Comparison of ENCODE assay signal across 1 cellular context in genomic region chr16:14398014-14398717, GRCh38.
A peak's percentile ranks its signal among the peaks of the same experiment; 100 is the strongest.
TF ChIP-seq lines count a peak whose summit lies in the region.

No MANE protein-coding gene starts in this region.

TF ChIP-seq in HepG2, 621 proteins besides CTCF, POLR2A, EP300 and RAD21 (continued from another document and continues in another):
- TF ChIP-seq ZNF609 (CRISPR knock-in tag; IDR thresholded peaks at IDR 0.05; ENCODE audit: borderline replicate concordance) (no peak), ZNF383 (CRISPR knock-in tag; IDR thresholded peaks at IDR 0.05; ENCODE audit: borderline replicate concordance) (no peak), GLI4 (CRISPR knock-in tag; IDR thresholded peaks at IDR 0.05; ENCODE audit: borderline replicate concordance) (peak; percentile 13; the same call in 1 of the 2 replicates), ZBTB39 (CRISPR knock-in tag; IDR thresholded peaks at IDR 0.05) (no peak), ZNF44 (CRISPR knock-in tag; IDR thresholded peaks at IDR 0.05) (no peak), KDM5A (IDR thresholded peaks at IDR 0.05; ENCODE audit: borderline replicate concordance, low read length) (no peak), ZKSCAN8 (CRISPR knock-in tag; IDR thresholded peaks at IDR 0.05; ENCODE audit: borderline replicate concordance) (no peak), ZNF546 (CRISPR knock-in tag; conservative IDR thresholded peaks at IDR 0.05) (0 out of 2 replicates have a peak, but pooled peaks have one; percentile 16), SCMH1 (CRISPR knock-in tag; IDR thresholded peaks at IDR 0.05; ENCODE audit: borderline replicate concordance) (no peak), POLR2AphosphoS5 (IDR thresholded peaks at IDR 0.05; ENCODE audit: low read depth, low read length) (no peak), ZNF256 (CRISPR knock-in tag; conservative IDR thresholded peaks at IDR 0.05) (no peak), PRMT3 (CRISPR knock-in tag; IDR thresholded peaks at IDR 0.05; ENCODE audit: borderline replicate concordance, low read depth) (no peak), RFX3 (CRISPR knock-in tag; IDR thresholded peaks at IDR 0.05) (no peak), SOX6 (IDR thresholded peaks at IDR 0.05) (no peak), SOX6 (CRISPR knock-in tag; IDR thresholded peaks at IDR 0.05) (0 out of 2 replicates have a peak, but pooled peaks have one; percentile 3), PHB2 (IDR thresholded peaks at IDR 0.05; ENCODE audit: partially characterized antibody) (no peak), ZNF33A (CRISPR knock-in tag; IDR thresholded peaks at IDR 0.05; ENCODE audit: borderline replicate concordance) (no peak), ZNF878 (CRISPR knock-in tag; IDR thresholded peaks at IDR 0.05) (no peak), ZNF160 (CRISPR knock-in tag; IDR thresholded peaks at IDR 0.05) (no peak), JUN (CRISPR knock-in tag; IDR thresholded peaks at IDR 0.05) (no peak), ARID3A (IDR thresholded peaks at IDR 0.05; ENCODE audit: low read depth, low read length) (no peak), SOX5 (CRISPR knock-in tag; IDR thresholded peaks at IDR 0.05; ENCODE audit: borderline replicate concordance) (no peak), NR2F2 (IDR thresholded peaks at IDR 0.05; ENCODE audit: borderline replicate concordance, low read depth) (no peak), KAT2B (IDR thresholded peaks at IDR 0.05; ENCODE audit: borderline replicate concordance, low read depth, low read length) (no peak), NBN (conservative IDR thresholded peaks at IDR 0.05) (no peak), SKIL (CRISPR knock-in tag; IDR thresholded peaks at IDR 0.05; ENCODE audit: borderline replicate concordance) (no peak), NRL (CRISPR knock-in tag; IDR thresholded peaks at IDR 0.05; ENCODE audit: borderline replicate concordance) (0 out of 2 replicates have a peak, but pooled peaks have one; percentile 73), ZMYM2 (CRISPR knock-in tag; IDR thresholded peaks at IDR 0.05) (0 out of 2 replicates have a peak, but pooled peaks have one; percentile 19), ZNF10 (CRISPR knock-in tag; IDR thresholded peaks at IDR 0.05; ENCODE audit: borderline replicate concordance, low read depth) (no peak), CBX1 (IDR thresholded peaks at IDR 0.05; ENCODE audit: low read depth) (no peak), IRF1 (CRISPR knock-in tag; IDR thresholded peaks at IDR 0.05; ENCODE audit: low read depth) (no peak), TOPORS (CRISPR knock-in tag; IDR thresholded peaks at IDR 0.05) (0 out of 2 replicates have a peak, but pooled peaks have one; percentile 6), TSC22D2 (CRISPR knock-in tag; IDR thresholded peaks at IDR 0.05; ENCODE audit: borderline replicate concordance) (no peak), ZNF430 (CRISPR knock-in tag; IDR thresholded peaks at IDR 0.05) (no peak), ZNF513 (CRISPR knock-in tag; conservative IDR thresholded peaks at IDR 0.05) (no peak), RNF2 (conservative IDR thresholded peaks at IDR 0.05; ENCODE audit: low read depth) (no peak), ZNF121 (CRISPR knock-in tag; IDR thresholded peaks at IDR 0.05) (no peak; the same call in 1 of the 2 replicates), ZNF784 (CRISPR knock-in tag; IDR thresholded peaks at IDR 0.05; ENCODE audit: borderline replicate concordance) (peak; percentile 71; the same call in 1 of the 2 replicates), MLX (CRISPR knock-in tag; IDR thresholded peaks at IDR 0.05) (no peak), ZBTB1 (CRISPR knock-in tag; IDR thresholded peaks at IDR 0.05; ENCODE audit: borderline replicate concordance) (no peak), ZNF550 (CRISPR knock-in tag; IDR thresholded peaks at IDR 0.05; ENCODE audit: borderline replicate concordance) (no peak), ZSCAN21 (CRISPR knock-in tag; IDR thresholded peaks at IDR 0.05; ENCODE audit: borderline replicate concordance) (no peak), ZNF282 (IDR thresholded peaks at IDR 0.05; ENCODE audit: partially characterized antibody) (no peak), ZC3H4 (CRISPR knock-in tag; IDR thresholded peaks at IDR 0.05; ENCODE audit: borderline replicate concordance) (no peak), ZBTB25 (CRISPR knock-in tag; IDR thresholded peaks at IDR 0.05) (no peak), ZNF460 (CRISPR knock-in tag; IDR thresholded peaks at IDR 0.05; ENCODE audit: borderline replicate concordance) (0 out of 2 replicates have a peak, but pooled peaks have one; percentile 34)
